ENCODE assay signal across 15 cellular contexts in the genomic region with DNA sequence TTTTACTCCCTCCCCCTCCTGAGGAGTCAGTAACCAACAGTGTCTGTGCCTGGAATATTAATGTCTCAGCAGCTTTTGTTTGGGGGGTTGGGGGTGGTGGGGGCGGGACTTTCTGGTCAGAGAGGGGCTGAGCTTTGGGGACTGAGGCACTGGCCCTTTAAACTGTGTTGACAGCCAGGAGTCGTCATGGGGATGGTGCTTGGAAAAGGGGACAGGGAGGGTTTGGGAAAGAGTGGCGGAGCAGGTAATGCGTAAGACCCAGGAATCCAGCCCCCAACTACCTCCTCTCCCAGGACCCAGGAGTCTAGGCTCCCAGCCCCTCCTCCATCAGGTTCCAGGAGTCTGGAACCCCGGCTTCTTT. TPM values are rescaled to one million over a fixed set of nuclear protein-coding genes. Genes with fewer than 3 reads are reported as not detected.
DNase-seq lines count a peak whose midpoint lies in the region; ATAC-seq and TF ChIP-seq lines count a peak whose summit lies in the region.
"Had no signal": no experiment of that assay in that cellular context is flagged by ENCODE, and none has a peak within 500 bp of the region (broad histone marks: within the 10 kb centered on the region; RNA-seq: fewer than 3 reads in every experiment).

No MANE protein-coding gene starts in this region.

- no peaks in the 10 kb centered on the region for H3K9me3 Mint-ChIP-seq in WTC11
- H3K9me3 Mint-ChIP-seq in activated T-cell treated with anti-CD3 and anti-CD28 coated beads, Interleukin-2, amount 50 U/mL, for 72 hours, result no peaks in the 10 kb centered on the region
- H3K9me3 Mint-ChIP-seq in stimulated activated naive B cell treated with anti-CD40 and anti-IgM and Interleukin-4, amounts not matched to agents 10 μg/mL and 1 μg/mL and 100 μg/mL, for 72 hours, result no peaks in the 10 kb centered on the region
- H3K9me3 Mint-ChIP-seq: activated T-cell treated with anti-CD3 and anti-CD28 coated beads, Interleukin-2, amount 50 U/mL, for 4 hours had no signal

- H3K4me1 Mint-ChIP-seq in WTC11, result peaks cover 20% of the 10 kb centered on the region
- H3K4me1 Mint-ChIP-seq in activated T-cell treated with anti-CD3 and anti-CD28 coated beads, Interleukin-2, amount 50 U/mL, for 72 hours (ENCODE audit: low read depth), result peaks cover 8% of the 10 kb centered on the region
- H3K4me1 Mint-ChIP-seq in stimulated activated naive B cell treated with anti-CD40 and anti-IgM and Interleukin-4, amounts not matched to agents 10 μg/mL and 1 μg/mL and 100 μg/mL, for 72 hours, result peaks cover 14 to 27% of the 10 kb centered on the region in 2 donors

- H3K9ac ChIP-seq in neural cell (ENCODE audit: low read length), result peak overlapping the region; percentile 65

- BruUV-seq in A673 (replicated peaks; lab: Mats Ljungman, UMichigan), result no TSS peak

- no peak for TF ChIP-seq RAD21 in neural cell (conservative IDR thresholded peaks at IDR 0.05)

- H3K9me3 ChIP-seq in A673 (ENCODE audit: low read depth, low read length, poor library complexity, severe bottlenecking) (no peaks in the 10 kb centered on the region), neural cell (ENCODE audit: low read length) (no peaks in the 10 kb centered on the region)
- H3K9me3 ChIP-seq: body of pancreas, uterus had no signal

- peaks cover 62% of the 10 kb centered on the region for H3K27me3 Mint-ChIP-seq in WTC11 (ENCODE audit: low read depth)
- H3K27me3 Mint-ChIP-seq in activated T-cell treated with anti-CD3 and anti-CD28 coated beads, Interleukin-2, amount 50 U/mL, for 72 hours (ENCODE audit: low read depth), result peaks cover 27% of the 10 kb centered on the region
- H3K27me3 Mint-ChIP-seq in stimulated activated naive B cell treated with anti-CD40 and anti-IgM and Interleukin-4, amounts not matched to agents 10 μg/mL and 1 μg/mL and 100 μg/mL, for 72 hours, result peaks cover 36 to 58% of the 10 kb centered on the region in 2 donors

- H3K27me3 ChIP-seq in A673 (replicated peaks; ENCODE audit: insufficient read depth, low read depth, low read length, poor library complexity), result no peaks in the 10 kb centered on the region
- H3K27me3 ChIP-seq in neural cell (ENCODE audit: insufficient read depth, low read depth, low read length), result no peaks in the 10 kb centered on the region
- H3K27me3 ChIP-seq: body of pancreas, uterus had no signal

- H4K20me1 ChIP-seq in neural cell (ENCODE audit: insufficient read depth), result no peaks in the 10 kb centered on the region

- no peaks in the 10 kb centered on the region for H3K36me3 Mint-ChIP-seq in WTC11
- H3K36me3 Mint-ChIP-seq in activated T-cell treated with anti-CD3 and anti-CD28 coated beads, Interleukin-2, amount 50 U/mL, for 72 hours (ENCODE audit: insufficient read depth in 2 of 2), result peaks cover 2 to 5% of the 10 kb centered on the region in 2 donors
- H3K36me3 Mint-ChIP-seq in stimulated activated naive B cell treated with anti-CD40 and anti-IgM and Interleukin-4, amounts not matched to agents 10 μg/mL and 1 μg/mL and 100 μg/mL, for 72 hours, result no peaks in the 10 kb centered on the region

- TF ChIP-seq CTCF in A673 (conservative IDR thresholded peaks at IDR 0.05; ENCODE audit: low read depth, low read length), result no peak
- TF ChIP-seq CTCF in WTC11 (IDR thresholded peaks at IDR 0.05), result no peak
- TF ChIP-seq CTCF in neural cell (IDR thresholded peaks at IDR 0.05; ENCODE audit: poor library complexity, severe bottlenecking), result no peak

- no peak for TF ChIP-seq EP300 in neural cell (conservative IDR thresholded peaks at IDR 0.05; ENCODE audit: poor library complexity, severe bottlenecking)

- H3K4me2 ChIP-seq in neural cell (ENCODE audit: low read length), result peak overlapping the region; percentile 70

- no peak overlapping the region for H2AFZ ChIP-seq in neural cell (ENCODE audit: low read depth, low read length)

- intact Hi-C loops in A673 (cut with micrococcal nuclease; ENCODE audit: unreplicated experiment), result no loop called here
- intact Hi-C loops in head of caudate nucleus (cut with DNase I), result no loop called here

- no peaks in the 10 kb centered on the region for H3K9me2 ChIP-seq in neural cell (ENCODE audit: insufficient read depth, low read length)

- H3K79me2 ChIP-seq in neural cell (replicated peaks; ENCODE audit: insufficient read depth, low read length), result peaks cover 75% of the 10 kb centered on the region

- CTCF ChIA-PET in A673 (lab: Charles Lee), result no interaction called here
- CTCF ChIA-PET in WTC11 (lab: Charles Lee), result interaction anchor here (0.9 to 2.2 kb wide), 4 partner anchors 28 to 79 kb away, joined by 3 to 10 read pairs (median 6); no protein-coding TSS in a partner anchor

- H3F3A ChIP-seq in neural cell (ENCODE audit: insufficient read depth, low read length, poor library complexity, severe bottlenecking), result no peaks in the 10 kb centered on the region

- H3K4me3 ChIP-seq in A673 (ENCODE audit: low read depth, low read length, poor library complexity, severe bottlenecking), result no peak overlapping the region
- H3K4me3 ChIP-seq in neural cell (ENCODE audit: low read length), result peak overlapping the region; percentile 67
- H3K4me3 ChIP-seq: body of pancreas had no signal

- H3K4me3 Mint-ChIP-seq in WTC11, result peak overlapping the region; percentile 82
- no peak overlapping the region for H3K4me3 Mint-ChIP-seq in activated T-cell treated with anti-CD3 and anti-CD28 coated beads, Interleukin-2, amount 50 U/mL, for 72 hours
- H3K4me3 Mint-ChIP-seq in stimulated activated naive B cell treated with anti-CD40 and anti-IgM and Interleukin-4, amounts not matched to agents 10 μg/mL and 1 μg/mL and 100 μg/mL, for 72 hours, result no peak overlapping the region
- H3K4me3 Mint-ChIP-seq: activated T-cell treated with anti-CD3 and anti-CD28 coated beads, Interleukin-2, amount 50 U/mL, for 4 hours had no signal

- H3K27ac ChIP-seq in A673 (ENCODE audit: low read depth, low read length, poor library complexity, severe bottlenecking) (peak overlapping the region; percentile 29), neural cell (ENCODE audit: low read length) (peak overlapping the region; percentile 63)
- H3K27ac ChIP-seq: body of pancreas, uterus had no signal

- H3K36me3 ChIP-seq in A673 (ENCODE audit: insufficient read depth, low read length, poor library complexity, severe bottlenecking), result no peaks in the 10 kb centered on the region
- no peaks in the 10 kb centered on the region for H3K36me3 ChIP-seq in neural cell (ENCODE audit: insufficient read depth, low read length)
- H3K36me3 ChIP-seq: uterus had no signal

- POLR2A ChIA-PET in A673 (lab: Charles Lee; ENCODE audit: low non-redundant PET), result no interaction called here
- POLR2A ChIA-PET in WTC11 (lab: Charles Lee), result interaction anchor here (1.3 kb wide), 1 partner anchor 38 kb away, joined by 4 read pairs; a partner anchor contains a TSS

- DNase-seq in A673 (ENCODE audit: low spot score) (no peak), WTC11 (ENCODE audit: low spot score) (no peak), head of caudate nucleus (peak in 35 of 42 donors; percentile 30 to 82 (median 54))
- DNase-seq in activated T-cell treated with anti-CD3 and anti-CD28 coated beads, Interleukin-2, amount 50 U/mL, for 72 hours, result no peak
- no peak for DNase-seq in stimulated activated naive B cell treated with anti-CD40 and anti-IgM and Interleukin-4, amounts not matched to agents 10 μg/mL and 1 μg/mL and 100 μg/mL, for 72 hours
- DNase-seq: activated T-cell treated with anti-CD3 and anti-CD28 coated beads, Interleukin-2, amount 50 U/mL, for 4 hours; DMS53; NCI-H2107; uterus had no signal

- ATAC-seq in WTC11, result peak; percentile 40
- no peak for ATAC-seq in HG03469 (IDR thresholded peaks at IDR 0.05; ENCODE audit: unreplicated experiment)
- ATAC-seq in GM21619 (IDR thresholded peaks at IDR 0.05; ENCODE audit: unreplicated experiment), result no peak
- no peak for ATAC-seq in activated T-cell treated with anti-CD3 and anti-CD28 coated beads, Interleukin-2, amount 50 U/mL, for 72 hours (replicated peaks in 1 of 2)
- ATAC-seq in stimulated activated naive B cell treated with anti-CD40 and anti-IgM and Interleukin-4, amounts not matched to agents 10 μg/mL and 1 μg/mL and 100 μg/mL, for 72 hours (replicated peaks), result no peak
- ATAC-seq: activated T-cell treated with anti-CD3 and anti-CD28 coated beads, Interleukin-2, amount 50 U/mL, for 4 hours; body of pancreas; esophagus mucosa; left lobe of liver had no signal

- no peak overlapping the region for H3K27ac Mint-ChIP-seq in WTC11
- no peak overlapping the region for H3K27ac Mint-ChIP-seq in activated T-cell treated with anti-CD3 and anti-CD28 coated beads, Interleukin-2, amount 50 U/mL, for 72 hours
- no peak overlapping the region for H3K27ac Mint-ChIP-seq in stimulated activated naive B cell treated with anti-CD40 and anti-IgM and Interleukin-4, amounts not matched to agents 10 μg/mL and 1 μg/mL and 100 μg/mL, for 72 hours

- H3K4me1 ChIP-seq in A673 (ENCODE audit: insufficient read depth, low read length, poor library complexity, severe bottlenecking), result peaks cover 28% of the 10 kb centered on the region

TF ChIP-seq in WTC11, 78 proteins besides CTCF, POLR2A, EP300 and RAD21 (continues in another document):
- TF ChIP-seq GTF2I (CRISPR knock-in tag; conservative IDR thresholded peaks at IDR 0.05), result no peak

TF ChIP-seq in neural cell, 6 proteins besides CTCF, POLR2A, EP300 and RAD21 (continues in another document):
- no peak for TF ChIP-seq EZH2 (IDR thresholded peaks at IDR 0.05; ENCODE audit: borderline replicate concordance, insufficient read depth, low read length, poor library complexity, severe bottlenecking)

RNA-seq across cellular contexts. Expression of a gene that starts 5.2 kb away (rescaled TPM):
- total RNA-seq in A673 (2021) (28.7 and 35.2 TPM in 2 replicates), WTC11 (2021) (12.2 to 13.3 TPM (median 12.4 TPM) in 3 replicates)
- 211 and 220 TPM in 2 replicates for polyA plus RNA-seq in neural cell
- polyA minus RNA-seq in neural cell, result 114 and 135 TPM in 2 replicates
- total RNA-seq in activated T-cell treated with anti-CD3 and anti-CD28 coated beads, Interleukin-2, amount 50 U/mL, for 72 hours, result under 1 TPM; 0.28 to 0.74 TPM

RNA-seq across cellular contexts. Expression of a gene that starts 15.1 kb away (rescaled TPM):
- total RNA-seq in A673 (2021), result 65.7 and 72.4 TPM in 2 replicates
- total RNA-seq in WTC11 (2021), result 19.2 to 20.1 TPM (median 20.0 TPM) in 3 replicates
- polyA plus RNA-seq in neural cell, result 983 and 1,008 TPM in 2 replicates
- 194 and 197 TPM in 2 replicates for polyA minus RNA-seq in neural cell
- total RNA-seq in activated T-cell treated with anti-CD3 and anti-CD28 coated beads, Interleukin-2, amount 50 U/mL, for 72 hours, result 10 to 100 TPM; 17.2 to 25.6 TPM

RNA-seq across cellular contexts. Expression of a gene that starts 22.6 kb away (rescaled TPM):
- total RNA-seq in A673 (2021) (0.62 and 0.66 TPM in 2 replicates), WTC11 (2021) (0.34 to 0.44 TPM (median 0.42 TPM) in 3 replicates)
- not detected in 2 replicates for polyA plus RNA-seq in neural cell
- 0.23 and 0.24 TPM in 2 replicates for polyA minus RNA-seq in neural cell
- total RNA-seq in activated T-cell treated with anti-CD3 and anti-CD28 coated beads, Interleukin-2, amount 50 U/mL, for 72 hours, result 1 to 10 TPM; 1.1 to 1.7 TPM

RNA-seq across cellular contexts. Expression of a gene that starts 35.5 kb away (rescaled TPM):
- 40.1 and 45.4 TPM in 2 replicates for total RNA-seq in A673 (2021)
- 10.5 to 14.4 TPM (median 13.5 TPM) in 3 replicates for total RNA-seq in WTC11 (2021)
- 1.3 TPM in 1 of 2 replicates, not detected in the other for polyA plus RNA-seq in neural cell
- not detected in 2 replicates for polyA minus RNA-seq in neural cell
- total RNA-seq in activated T-cell treated with anti-CD3 and anti-CD28 coated beads, Interleukin-2, amount 50 U/mL, for 72 hours, result 10 to 100 TPM in 1 of 2 donors, 1 to 10 TPM in 1; 9.9 to 10.4 TPM

RNA-seq across cellular contexts. Expression of a gene that starts 38.1 kb away (rescaled TPM):
- total RNA-seq in A673 (2021) (19.2 and 20.3 TPM in 2 replicates), WTC11 (2021) (15.9 to 18.5 TPM (median 16.5 TPM) in 3 replicates)
- 11.9 and 19.9 TPM in 2 replicates for polyA plus RNA-seq in neural cell
- 10.0 and 11.7 TPM in 2 replicates for polyA minus RNA-seq in neural cell
- 10 to 100 TPM; 10.0 to 11.8 TPM for total RNA-seq in activated T-cell treated with anti-CD3 and anti-CD28 coated beads, Interleukin-2, amount 50 U/mL, for 72 hours

Comparison
In these comparisons a context has a peak if more than half of its experiments do, and no peak if none do; other contexts are left out.
1. DNase-seq: peak in head of caudate nucleus (35 of 42); none in A673 (single experiment), WTC11 (single experiment), activated T-cell treated with anti-CD3 and anti-CD28 coated beads, Interleukin-2, amount 50 U/mL, for 72 hours (0 of 2) and stimulated activated naive B cell treated with anti-CD40 and anti-IgM and Interleukin-4, amounts not matched to agents 10 μg/mL and 1 μg/mL and 100 μg/mL, for 72 hours (single experiment).